ENCODE assay signal across 9 cellular contexts in the genomic region with DNA sequence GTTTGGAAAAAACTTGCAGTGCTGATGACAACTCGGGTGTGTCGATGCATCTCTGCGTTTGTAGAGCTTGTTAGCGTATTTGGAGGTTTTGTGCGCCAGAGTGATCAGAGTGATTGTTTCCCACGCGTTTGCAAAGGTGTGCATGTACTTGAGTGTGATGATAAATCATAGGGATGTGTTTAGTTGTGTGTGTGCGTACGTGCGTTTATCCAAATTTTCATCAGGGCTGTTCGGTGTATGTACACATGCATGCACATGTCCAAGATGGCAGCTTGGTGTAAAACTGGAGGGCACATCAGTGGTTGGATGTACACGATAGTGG. TPM values are rescaled to one million over a fixed set of nuclear protein-coding genes. Genes with fewer than 3 reads are reported as not detected.
DNase-seq lines count a peak whose midpoint lies in the region; ATAC-seq and TF ChIP-seq lines count a peak whose summit lies in the region.
"Had no signal": no experiment of that assay in that cellular context is flagged by ENCODE, and none has a peak within 500 bp of the region (broad histone marks: within the 10 kb centered on the region; RNA-seq: fewer than 3 reads in every experiment).

No MANE protein-coding gene starts in this region.

- H3K9me3 Mint-ChIP-seq in GM23338: no peaks in the 10 kb centered on the region
- H3K9me3 Mint-ChIP-seq in activated T-helper 17 cell treated with anti-CD3 and anti-CD28 coated beads, Interleukin-2, amount 50 U/mL, for 72 hours: no peaks in the 10 kb centered on the region

- TF ChIP-seq CTCF in GM23338 (conservative IDR thresholded peaks at IDR 0.05; ENCODE audit: low read depth in 2 of 2): no peak

- no peaks in the 10 kb centered on the region for H3K9me2 ChIP-seq in GM23338 (ENCODE audit: insufficient read depth)

- H3F3A ChIP-seq in GM23338 (replicated peaks; ENCODE audit: low read depth): no peaks in the 10 kb centered on the region

- H3K4me1 ChIP-seq in GM23338 (ENCODE audit: insufficient read depth): peaks cover 5% of the 10 kb centered on the region; the same call in 1 of the 2 replicates

- no peak overlapping the region for H3K27ac ChIP-seq in GM23338 (ENCODE audit: low read depth)
- peak overlapping the region in 4 of 21 experiments; percentile 47 to 68 (median 56) for H3K27ac ChIP-seq in skin epidermis

- H3K27me3 Mint-ChIP-seq in GM23338 (ENCODE audit: insufficient read depth, low read depth, poor library complexity): peaks cover 12% of the 10 kb centered on the region
- H3K27me3 Mint-ChIP-seq in activated T-helper 17 cell treated with anti-CD3 and anti-CD28 coated beads, Interleukin-2, amount 50 U/mL, for 72 hours: peaks cover 70% of the 10 kb centered on the region

- no peaks in the 10 kb centered on the region for H3K79me2 ChIP-seq in GM23338 (replicated peaks; ENCODE audit: insufficient read depth)

- peaks cover 30% of the 10 kb centered on the region for H3K27me3 ChIP-seq in GM23338 (ENCODE audit: insufficient read depth)

- H3K4me3 ChIP-seq in GM23338: peak overlapping the region; percentile 73
- H3K4me3 ChIP-seq in iPS-18c (ENCODE audit: insufficient read depth, low read depth, low read length): peak overlapping the region; percentile 40; the same call in 1 of the 2 replicates
- peak overlapping the region; percentile 35 to 55 (median 44) for H3K4me3 ChIP-seq in skin epidermis

- H3K36me3 ChIP-seq in GM23338 (ENCODE audit: insufficient read depth): no peaks in the 10 kb centered on the region

- H3K36me3 Mint-ChIP-seq in GM23338 (ENCODE audit: low read depth): no peaks in the 10 kb centered on the region
- no peaks in the 10 kb centered on the region for H3K36me3 Mint-ChIP-seq in activated T-helper 17 cell treated with anti-CD3 and anti-CD28 coated beads, Interleukin-2, amount 50 U/mL, for 72 hours (ENCODE audit: low read depth)

- no peak for ATAC-seq in GM23338
- ATAC-seq in activated T-helper 17 cell treated with anti-CD3 and anti-CD28 coated beads, Interleukin-2, amount 50 U/mL, for 72 hours (replicated peaks): no peak

- no peaks in the 10 kb centered on the region for H3K9me3 ChIP-seq in iPS-18c (ENCODE audit: control insufficient read depth, insufficient read depth, low read length)

- H3K4me1 Mint-ChIP-seq in GM23338: peaks cover 9% of the 10 kb centered on the region
- H3K4me1 Mint-ChIP-seq in activated T-helper 17 cell treated with anti-CD3 and anti-CD28 coated beads, Interleukin-2, amount 50 U/mL, for 72 hours: peaks cover 12% of the 10 kb centered on the region

- peak overlapping the region; percentile 68 for H3K4me3 Mint-ChIP-seq in GM23338
- peak overlapping the region; percentile 52 for H3K4me3 Mint-ChIP-seq in activated T-helper 17 cell treated with anti-CD3 and anti-CD28 coated beads, Interleukin-2, amount 50 U/mL, for 72 hours

- H2AFZ ChIP-seq in GM23338: peak overlapping the region; percentile 100

- H3K27ac Mint-ChIP-seq in GM23338: no peak overlapping the region
- no peak overlapping the region for H3K27ac Mint-ChIP-seq in activated T-helper 17 cell treated with anti-CD3 and anti-CD28 coated beads, Interleukin-2, amount 50 U/mL, for 72 hours

- H4K20me1 ChIP-seq in GM23338 (replicated peaks; ENCODE audit: insufficient read depth): no peaks in the 10 kb centered on the region

- peak overlapping the region; percentile 96 for H3K4me2 ChIP-seq in GM23338

- DNase-seq in GM23338 (ENCODE audit: low spot score): no peak
- no peak for DNase-seq in epidermal melanocyte (ENCODE audit: insufficient read length, low spot score)
- no peak for DNase-seq in GM19238 (ENCODE audit: insufficient read length, low spot score)
- no peak for DNase-seq in NCI-H2029 treated with DMSO at 0.1 percent for 48 hours (lab: John Stamatoyannopoulos, UW)
- DNase-seq in glomerular visceral epithelial cell (ENCODE audit: extremely low spot score): no peak

TF ChIP-seq in GM23338, 12 proteins besides CTCF, POLR2A, EP300 and RAD21 (continues in another document):
- TF ChIP-seq ZNF462 (CRISPR knock-in tag; IDR thresholded peaks at IDR 0.05): no peak
- no peak for TF ChIP-seq STAT1 (IDR thresholded peaks at IDR 0.05; ENCODE audit: unreplicated experiment)
- TF ChIP-seq EZH2phosphoT487 (IDR thresholded peaks at IDR 0.05; ENCODE audit: unreplicated experiment): no peak
- TF ChIP-seq CREB1 (CRISPR knock-in tag; IDR thresholded peaks at IDR 0.05; ENCODE audit: low read depth): no peak
- no peak for TF ChIP-seq JUNB (IDR thresholded peaks at IDR 0.05; ENCODE audit: unreplicated experiment)
- TF ChIP-seq ZNF331 (CRISPR knock-in tag; IDR thresholded peaks at IDR 0.05; ENCODE audit: low read depth): no peak

RNA-seq across cellular contexts. Expression of gene C1QTNF2, which starts 0.2 kb away (rescaled TPM):
- 0.27 and 0.56 TPM in 2 replicates for total RNA-seq in GM23338 (2014; rRNA removed; shearing (Covaris generic))
- polyA plus RNA-seq in GM23338 (2016; fragmentation: Nextera tagmentation; extraction: Ambion mirVana): 0.61 and 0.92 TPM in 2 replicates
- total RNA-seq in activated T-helper 17 cell treated with anti-CD3 and anti-CD28 coated beads, Interleukin-2, amount 50 U/mL, for 72 hours: not detected
- total RNA-seq: T-helper 1 cell treated with Interleukin-12 subunit alpha and Interleukin-12 subunit beta and Interleukin-4 antibody, amounts not matched to agents 30 ng/mL and 1 ng/mL, for 36 hours had no signal

RNA-seq across cellular contexts. Expression of gene FAM200C, which starts 29.2 kb away (rescaled TPM):
- 6.9 and 7.4 TPM in 2 replicates for total RNA-seq in GM23338 (2014; rRNA removed; shearing (Covaris generic))
- polyA plus RNA-seq in GM23338 (2016; fragmentation: Nextera tagmentation; extraction: Ambion mirVana): 3.3 and 4.6 TPM in 2 replicates
- total RNA-seq in activated T-helper 17 cell treated with anti-CD3 and anti-CD28 coated beads, Interleukin-2, amount 50 U/mL, for 72 hours: 1 to 10 TPM in 1 of 2 donors, under 1 TPM in 1; 0.69 to 3.5 TPM

RNA-seq across cellular contexts. Expression of gene SLU7, which starts 48.2 kb away (rescaled TPM):
- 27.0 and 33.2 TPM in 2 replicates for total RNA-seq in GM23338 (2014; rRNA removed; shearing (Covaris generic))
- polyA plus RNA-seq in GM23338 (2016; fragmentation: Nextera tagmentation; extraction: Ambion mirVana): 31.1 and 47.5 TPM in 2 replicates
- total RNA-seq in activated T-helper 17 cell treated with anti-CD3 and anti-CD28 coated beads, Interleukin-2, amount 50 U/mL, for 72 hours: 10 to 100 TPM; 33.2 to 53.7 TPM

RNA-seq across cellular contexts. Expression of gene PTTG1, which starts 51.0 kb away (rescaled TPM):
- 229 and 394 TPM in 2 replicates for total RNA-seq in GM23338 (2014; rRNA removed; shearing (Covaris generic))
- polyA plus RNA-seq in GM23338 (2016; fragmentation: Nextera tagmentation; extraction: Ambion mirVana): 579 and 620 TPM in 2 replicates
- 100 to 1,000 TPM; 172 to 221 TPM for total RNA-seq in activated T-helper 17 cell treated with anti-CD3 and anti-CD28 coated beads, Interleukin-2, amount 50 U/mL, for 72 hours

RNA-seq across cellular contexts. Expression of gene CCNJL, which starts 58.3 kb away (rescaled TPM):
- 22.1 and 29.2 TPM in 2 replicates for total RNA-seq in GM23338 (2014; rRNA removed; shearing (Covaris generic))
- 27.0 and 28.4 TPM in 2 replicates for polyA plus RNA-seq in GM23338 (2016; fragmentation: Nextera tagmentation; extraction: Ambion mirVana)
- not detected for total RNA-seq in activated T-helper 17 cell treated with anti-CD3 and anti-CD28 coated beads, Interleukin-2, amount 50 U/mL, for 72 hours
- total RNA-seq: T-helper 1 cell treated with Interleukin-12 subunit alpha and Interleukin-12 subunit beta and Interleukin-4 antibody, amounts not matched to agents 30 ng/mL and 1 ng/mL, for 36 hours had no signal
